19 cellular contexts compared by ENCODE assay signal in the genomic region with DNA sequence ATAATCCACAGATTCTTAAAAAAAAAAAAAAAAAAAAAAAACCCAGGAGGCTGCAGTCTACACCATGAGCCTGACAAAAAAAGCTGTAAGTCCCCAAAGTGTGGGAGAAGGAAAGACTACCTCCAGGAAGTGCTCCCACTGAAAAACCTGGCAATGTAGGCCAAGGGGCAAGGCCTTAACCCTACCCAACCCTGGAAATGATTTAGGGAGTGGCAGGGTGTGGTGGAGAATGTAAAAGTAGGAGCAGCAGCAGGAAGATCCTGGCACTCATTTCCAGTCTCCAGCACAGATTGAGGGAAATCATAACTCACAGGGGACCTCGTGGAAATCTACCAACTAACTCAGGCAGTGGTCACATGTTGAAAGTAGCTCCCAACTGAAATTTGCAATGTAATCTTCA.
DNase-seq lines count a peak whose midpoint lies in the region; ATAC-seq and TF ChIP-seq lines count a peak whose summit lies in the region.
"Had no signal": no experiment of that assay in that cellular context is flagged by ENCODE, and none has a peak within 500 bp of the region (broad histone marks: within the 10 kb centered on the region; RNA-seq: fewer than 3 reads in every experiment).

No MANE protein-coding gene starts in this region.

- H3K79me1 ChIP-seq in H9 (ENCODE audit: insufficient read depth, low read depth, low read length, poor library complexity, severe bottlenecking) (no peaks in the 10 kb centered on the region), neuronal stem cell (ENCODE audit: low read depth, low read length) (peaks cover 2% of the 10 kb centered on the region)

- POLR2A ChIA-PET in PC-9 (lab: Charles Lee; ENCODE audit: unreplicated experiment) = no interaction called here

- H3K4me2 ChIP-seq in H9 (ENCODE audit: insufficient read depth, insufficient read length, low read length) (no peak overlapping the region), PC-9 (peak overlapping the region; percentile 46), neuronal stem cell (ENCODE audit: insufficient read depth, low read length, poor library complexity, severe bottlenecking) (no peak overlapping the region)

- H3K27ac Mint-ChIP-seq in H9 = no peak overlapping the region
- H3K27ac Mint-ChIP-seq: CD4-positive, CD25-positive, alpha-beta regulatory T cell had no signal

- no peak overlapping the region for H3T11ph ChIP-seq in H9 (ENCODE audit: low read length)

- H3K27me3 Mint-ChIP-seq in H9 (ENCODE audit: low read depth) = no peaks in the 10 kb centered on the region
- H3K27me3 Mint-ChIP-seq: CD4-positive, CD25-positive, alpha-beta regulatory T cell had no signal

- H3K4ac ChIP-seq in H9 (ENCODE audit: low read depth, low read length) (no peak overlapping the region), neuronal stem cell (ENCODE audit: low read length) (no peak overlapping the region)

- H2BK120ac ChIP-seq in H9 (ENCODE audit: low read depth, low read length, poor library complexity, severe bottlenecking) (no peak overlapping the region), neuronal stem cell (ENCODE audit: low read depth, low read length) (no peak overlapping the region)

- no peak overlapping the region for H2AFZ ChIP-seq in H9 (ENCODE audit: low read length)
- no peak overlapping the region for H2AFZ ChIP-seq in PC-9
- no peak overlapping the region for H2AFZ ChIP-seq in neuronal stem cell (ENCODE audit: low read length)

- H4K5ac ChIP-seq in H9 (ENCODE audit: insufficient read length, low read depth, low read length) = no peak overlapping the region

- no CpG with 5 or more reads among the region's 1 CpG for WGBS in H9 (ENCODE audit: extremely low coverage, insufficient read length, low lambda C conversion rate)
- WGBS in neuronal stem cell (ENCODE audit: extremely low coverage in 2 of 2, insufficient read length in 2 of 2, insufficient replicate concordance in 1 of 2), 2 donors = no CpG with 5 or more reads among the region's 1 CpG

- H3K9ac ChIP-seq in H9 (ENCODE audit: extremely low read depth, insufficient read length, low read length) (no peak overlapping the region), neuronal stem cell (ENCODE audit: low read depth, low read length, poor library complexity) (no peak overlapping the region)

- intact Hi-C loops in PC-9 (cut with micrococcal nuclease; ENCODE audit: unreplicated experiment) = no loop called here
- intact Hi-C loops in left colon (cut with DNase I, micrococcal nuclease) = no loop called here
- intact Hi-C loops in vagina (cut with DNase I) = no loop called here

- H2BK12ac ChIP-seq in H9 (ENCODE audit: insufficient read length, low read depth, low read length) (no peak overlapping the region), neuronal stem cell (ENCODE audit: low read length) (no peak overlapping the region)

- no peaks in the 10 kb centered on the region for H3K9me2 ChIP-seq in PC-9 (ENCODE audit: insufficient read depth)

- peaks cover 12 to 22% of the 10 kb centered on the region in 2 experiments for H3K4me1 Mint-ChIP-seq in H9
- H3K4me1 Mint-ChIP-seq: CD4-positive, CD25-positive, alpha-beta regulatory T cell had no signal

- no TSS peak for BruUV-seq in PC-9 (replicated peaks; lab: Mats Ljungman, UMichigan)

- H3K27ac ChIP-seq in H9 (ENCODE audit: insufficient read length, low read depth, low read length) = no peak overlapping the region
- H3K27ac ChIP-seq in PC-9 = no peak overlapping the region
- no peak overlapping the region for H3K27ac ChIP-seq in neuronal stem cell (replicated peaks; ENCODE audit: low read length)
- no peak overlapping the region for H3K27ac ChIP-seq in vagina

- H3K4me3 ChIP-seq in PC-9 = no peak overlapping the region
- no peak overlapping the region for H3K4me3 ChIP-seq in neuronal stem cell (ENCODE audit: low read length in 2 of 2)
- H3K4me3 ChIP-seq in vagina = no peak overlapping the region
- H3K4me3 ChIP-seq: GM12878 had no signal

- H2AK5ac ChIP-seq in H9 (ENCODE audit: insufficient read length, low read length) = no peak overlapping the region
- H2AK5ac ChIP-seq in neuronal stem cell (ENCODE audit: low read depth, low read length) = no peak overlapping the region

- no peak overlapping the region for H3K56ac ChIP-seq in H9 (ENCODE audit: insufficient read length, low read depth, low read length)

- H3K36me3 ChIP-seq in PC-9 (ENCODE audit: low read depth) = no peaks in the 10 kb centered on the region
- no peaks in the 10 kb centered on the region for H3K36me3 ChIP-seq in neuronal stem cell (replicated peaks in 1 of 2; ENCODE audit: control insufficient read depth in 2 of 2, insufficient read depth in 2 of 2, low read length in 2 of 2)
- H3K36me3 ChIP-seq in vagina = no peaks in the 10 kb centered on the region
- H3K36me3 ChIP-seq: BE2C had no signal

- H2BK15ac ChIP-seq in H9 (ENCODE audit: low read depth, low read length) (peak overlapping the region; percentile 25; the same call in 1 of the 2 replicates), neuronal stem cell (ENCODE audit: low read length) (no peak overlapping the region)

- H3K14ac ChIP-seq in H9 (ENCODE audit: insufficient read depth, low read length) (no peak overlapping the region), neuronal stem cell (ENCODE audit: low read length) (no peak overlapping the region)

- peaks cover 12 to 26% of the 10 kb centered on the region in 2 experiments for H3K9me3 Mint-ChIP-seq in H9

- peak; percentile 99 for ATAC-seq in left colon
- ATAC-seq: GM12878, Panc1, Right ventricle myocardium inferior had no signal

- H2BK20ac ChIP-seq in H9 (ENCODE audit: low read depth, low read length, poor library complexity, severe bottlenecking) = no peak overlapping the region

- H2BK5ac ChIP-seq in H9 (ENCODE audit: insufficient read length, low read length) (no peak overlapping the region), neuronal stem cell (ENCODE audit: low read length) (no peak overlapping the region)

- CTCF ChIA-PET in PC-9 (lab: Charles Lee) = no interaction called here

- H3K18ac ChIP-seq in H9 (ENCODE audit: insufficient read length, low read depth, low read length) (no peak overlapping the region), neuronal stem cell (ENCODE audit: low read length) (peak overlapping the region; percentile 87)

- H3K23ac ChIP-seq in H9 (ENCODE audit: insufficient read length, low read depth, low read length) (no peak overlapping the region), neuronal stem cell (ENCODE audit: low read depth, low read length, poor library complexity) (no peak overlapping the region)

- no peaks in the 10 kb centered on the region for H3K4me1 ChIP-seq in H9 (ENCODE audit: insufficient read depth, low read length)
- peaks cover 21% of the 10 kb centered on the region for H3K4me1 ChIP-seq in PC-9 (replicated peaks; ENCODE audit: insufficient read depth)
- peaks cover 0 to 4% of the 10 kb centered on the region in 2 donors for H3K4me1 ChIP-seq in neuronal stem cell (ENCODE audit: control insufficient read depth in 2 of 2, insufficient read depth in 1 of 2, low read depth in 1 of 2, low read length in 2 of 2)
- H3K4me1 ChIP-seq in vagina = no peaks in the 10 kb centered on the region
- H3K4me1 ChIP-seq: BE2C had no signal

- TF ChIP-seq POLR2A in vagina (IDR thresholded peaks at IDR 0.05) = no peak

- H3K4me3 Mint-ChIP-seq in H9 = no peak overlapping the region
- H3K4me3 Mint-ChIP-seq: CD4-positive, CD25-positive, alpha-beta regulatory T cell had no signal

- no peaks in the 10 kb centered on the region; the same call in 1 of the 2 replicates for H3F3A ChIP-seq in PC-9 (ENCODE audit: insufficient read depth, low read depth)

- no peaks in the 10 kb centered on the region for H3K23me2 ChIP-seq in H9 (ENCODE audit: insufficient read length, low read depth, low read length, poor library complexity, severe bottlenecking)

- H3K79me2 ChIP-seq in H9 (ENCODE audit: insufficient read depth, low read length) (no peaks in the 10 kb centered on the region), PC-9 (ENCODE audit: low read depth) (no peaks in the 10 kb centered on the region)

- H3K27me3 ChIP-seq in H9 (ENCODE audit: insufficient read depth, low read length) (no peaks in the 10 kb centered on the region), PC-9 (ENCODE audit: insufficient read depth, low read depth) (no peaks in the 10 kb centered on the region), neuronal stem cell (ENCODE audit: control insufficient read depth in 3 of 3, insufficient read depth in 3 of 3, low read depth in 1 of 3, low read length in 3 of 3) (no peaks in the 10 kb centered on the region), vagina (no peaks in the 10 kb centered on the region)
- H3K27me3 ChIP-seq: BE2C had no signal

- H4K8ac ChIP-seq in H9 (replicated peaks; ENCODE audit: insufficient read length, low read depth, low read length) (no peak overlapping the region), neuronal stem cell (ENCODE audit: low read depth, low read length) (no peak overlapping the region)

- no peaks in the 10 kb centered on the region for H3K9me3 ChIP-seq in H9 (ENCODE audit: control insufficient read depth, low read depth, low read length)
- H3K9me3 ChIP-seq in PC-9 (ENCODE audit: insufficient read depth, low read depth) = no peaks in the 10 kb centered on the region
- H3K9me3 ChIP-seq in neuronal stem cell (replicated peaks in 1 of 2; ENCODE audit: control insufficient read depth in 2 of 2, insufficient read depth in 1 of 2, low read depth in 1 of 2, low read length in 2 of 2) = no peaks in the 10 kb centered on the region
- no peaks in the 10 kb centered on the region for H3K9me3 ChIP-seq in vagina
- H3K9me3 ChIP-seq: BE2C had no signal

- H3K36me3 Mint-ChIP-seq in H9 (ENCODE audit: insufficient read depth in 1 of 3, low read depth in 3 of 3) = peaks cover 7 to 21% (median 8%) of the 10 kb centered on the region in 3 experiments
- H3K36me3 Mint-ChIP-seq: CD4-positive, CD25-positive, alpha-beta regulatory T cell had no signal

- no peaks in the 10 kb centered on the region for H4K20me1 ChIP-seq in H9 (ENCODE audit: control insufficient read depth, insufficient read depth, insufficient read length)
- H4K20me1 ChIP-seq in PC-9 (ENCODE audit: insufficient read depth) = no peaks in the 10 kb centered on the region

- H4K91ac ChIP-seq in H9 (ENCODE audit: insufficient read length, low read depth, low read length) = no peak overlapping the region
- H4K91ac ChIP-seq in neuronal stem cell (ENCODE audit: low read depth, low read length, poor library complexity) = no peak overlapping the region

- TF ChIP-seq CTCF in H9 (conservative IDR thresholded peaks at IDR 0.05) (no peak), PC-9 (conservative IDR thresholded peaks at IDR 0.05) (no peak), vagina (IDR thresholded peaks at IDR 0.05) (no peak)

- DNase-seq in H9 (no peak), PC-9 (peak in 1 of 2 experiments; percentile 36), left colon (peak; percentile 70 to 86), neuronal stem cell (ENCODE audit: low spot score) (no peak), GOT3 (lab: John Stamatoyannopoulos, UW) (no peak), RKO (ENCODE audit: low spot score) (no peak), vagina (ENCODE audit: extremely low spot score in 2 of 2) (no peak)
- no peak for DNase-seq in activated naive CD4-positive, alpha-beta T cell treated with anti-CD3 and anti-CD28 coated beads, Interleukin-2, amount 50 U/mL, for 16 hours
- DNase-seq: BE2C; CD4-positive, CD25-positive, alpha-beta regulatory T cell; COR-L47; KG1; NCI-H1436; NCI-H1930; NCI-H345; NCI-H526 had no signal

Comparison
In these comparisons a context has a peak if more than half of its experiments do, and no peak if none do; other contexts are left out.
1. DNase-seq: peak in left colon (2 of 2); none in H9 (single experiment), neuronal stem cell (single experiment), GOT3 (single experiment), RKO (single experiment), vagina (0 of 2) and activated naive CD4-positive, alpha-beta T cell treated with anti-CD3 and anti-CD28 coated beads, Interleukin-2, amount 50 U/mL, for 16 hours (single experiment).